In the genomic region with DNA sequence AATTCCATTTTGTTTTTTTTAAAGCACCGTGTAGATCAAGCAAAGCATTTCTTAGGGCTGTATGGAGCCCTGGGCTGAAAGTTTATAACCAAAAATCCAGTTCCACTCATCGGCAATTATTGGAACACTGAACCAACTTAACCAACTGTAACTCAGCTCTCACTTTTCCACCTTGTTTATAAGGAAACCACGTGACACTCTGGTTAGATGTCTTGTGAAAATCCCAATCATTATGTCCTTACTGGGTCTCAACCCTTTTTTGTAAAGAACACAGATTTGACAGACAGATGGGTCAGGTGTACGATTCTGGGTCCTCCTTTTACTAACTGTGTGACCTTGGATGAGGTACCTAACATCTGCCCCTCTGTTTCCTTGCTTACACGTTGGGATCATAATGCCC, we compare ENCODE assay signal across 27 cellular contexts. TPM values are rescaled to one million over a fixed set of nuclear protein-coding genes. Genes with fewer than 3 reads are reported as not detected.
A peak's percentile ranks its signal among the peaks of the same experiment; 100 is the strongest.
DNase-seq lines count a peak whose midpoint lies in the region; ATAC-seq, FAIRE-seq and TF ChIP-seq lines count a peak whose summit lies in the region.
"Had no signal": no experiment of that assay in that cellular context is flagged by ENCODE, and none has a peak within 500 bp of the region (broad histone marks: within the 10 kb centered on the region; RNA-seq: fewer than 3 reads in every experiment).

No MANE protein-coding gene starts in this region.

- no peak for ATAC-seq in HepG2
- ATAC-seq in right lobe of liver: no peak
- no peak for ATAC-seq in GM12878
- ATAC-seq in naive B cell (ENCODE audit: low read depth in 2 of 2): no peak
- ATAC-seq in activated CD8-positive, alpha-beta T cell treated with anti-CD3 and anti-CD28 coated beads, Interleukin-2, amount 10 ng/mL, durations not matched to agents 7 days and 5 days: no peak
- no peak for ATAC-seq in sciatic nerve

- CTCF ChIA-PET in HepG2 (lab: Yijun Ruan, JAX; ENCODE audit: low intra/inter-chr PET ratio, low total read pairs): no interaction called here
- CTCF ChIA-PET in GM12878 (lab: Yijun Ruan, JAX): interaction anchor here (1.4 to 2.3 kb wide), 2 partner anchors 24 to 75 kb away, joined by 4 to 5 read pairs; no protein-coding TSS in a partner anchor
- CTCF ChIA-PET in activated CD8-positive, alpha-beta T cell treated with anti-CD3 and anti-CD28 coated beads, Interleukin-2, amount 10 ng/mL, durations not matched to agents 7 days and 5 days (lab: Charles Lee): no interaction called here

- no peaks in the 10 kb centered on the region for H3K9me3 Mint-ChIP-seq in naive B cell
- H3K9me3 Mint-ChIP-seq in activated CD8-positive, alpha-beta T cell treated with anti-CD3 and anti-CD28 coated beads, Interleukin-2, amount 10 ng/mL, durations not matched to agents 7 days and 5 days (ENCODE audit: insufficient read depth): no peaks in the 10 kb centered on the region
- H3K9me3 Mint-ChIP-seq: CD4-positive, alpha-beta T cell; CD8-positive, alpha-beta memory T cell had no signal

- SMC1A ChIA-PET in GM12878 (lab: Charles Lee; ENCODE audit: uncharacterized antibody, unreplicated experiment): interaction anchor here (1.9 kb wide), 1 partner anchor 11 kb away, joined by 8 read pairs; no protein-coding TSS in a partner anchor

- 19% methylated on average over 5 of the region's 5 CpGs for WGBS in HepG2 (ENCODE audit: low lambda C conversion rate)
- WGBS in right lobe of liver (ENCODE audit: insufficient coverage, low coverage, low lambda C conversion rate, missing lambda C conversion rate): 49% methylated on average over 5 of the region's 5 CpGs
- 56% methylated on average over 5 of the region's 5 CpGs for WGBS in GM12878 (ENCODE audit: insufficient coverage, insufficient replicate concordance, low lambda C conversion rate, missing lambda C conversion rate)

- no peaks in the 10 kb centered on the region for H3K27me3 Mint-ChIP-seq in naive B cell
- H3K27me3 Mint-ChIP-seq in activated CD8-positive, alpha-beta T cell treated with anti-CD3 and anti-CD28 coated beads, Interleukin-2, amount 10 ng/mL, durations not matched to agents 7 days and 5 days (ENCODE audit: low read depth): peaks cover 55% of the 10 kb centered on the region

- H3K4me3 ChIP-seq in HepG2 (replicated peaks in 1 of 3; ENCODE audit: insufficient read depth in 1 of 3, low read depth in 2 of 3, low read length in 3 of 3) (no peak overlapping the region), right lobe of liver (no peak overlapping the region), GM12878 (no peak overlapping the region)
- H3K4me3 ChIP-seq: BLaER1 treated with 17β-estradiol and CSF1 and Interleukin-3, amounts not matched to agents 10 nM and 100 nM had no signal

- H3K79me2 ChIP-seq in HepG2 (ENCODE audit: insufficient read depth, low read length) (no peaks in the 10 kb centered on the region), GM12878 (ENCODE audit: control insufficient read depth, insufficient read depth, low read length) (no peaks in the 10 kb centered on the region)

- POLR2A ChIA-PET in HepG2 (lab: Yijun Ruan, JAX) (no interaction called here), GM12878 (lab: Charles Lee) (interaction anchor here (0.7 kb wide), 1 partner anchor 12 kb away, joined by 3 read pairs; no protein-coding TSS in a partner anchor)
- POLR2A ChIA-PET in activated CD8-positive, alpha-beta T cell treated with anti-CD3 and anti-CD28 coated beads, Interleukin-2, amount 10 ng/mL, durations not matched to agents 7 days and 5 days (lab: Charles Lee): no interaction called here

- TF ChIP-seq CTCF in HepG2 (CRISPR knock-in tag; IDR thresholded peaks at IDR 0.05): no peak
- no peak for TF ChIP-seq CTCF in right lobe of liver (IDR thresholded peaks at IDR 0.05)
- TF ChIP-seq CTCF in GM12878 (IDR thresholded peaks at IDR 0.05 in 2 of 3, conservative IDR thresholded peaks at IDR 0.05 in 1 of 3; ENCODE audit: control insufficient read depth in 2 of 3, extremely low read depth in 1 of 3, insufficient read depth in 1 of 3, low read depth in 3 of 3, low read length in 3 of 3): no peak

- H2AFZ ChIP-seq in HepG2 (ENCODE audit: low read length) (no peak overlapping the region), GM12878 (ENCODE audit: control insufficient read depth, low read depth, low read length) (no peak overlapping the region)

- RAD21 ChIA-PET in GM12878 (lab: Charles Lee; ENCODE audit: unreplicated experiment): no interaction called here

- H4K20me1 ChIP-seq in HepG2 (ENCODE audit: insufficient read depth, low read length): no peaks in the 10 kb centered on the region
- H4K20me1 ChIP-seq in GM12878 (ENCODE audit: control insufficient read depth, insufficient read depth): no peaks in the 10 kb centered on the region
- H4K20me1 ChIP-seq: BLaER1 treated with 17β-estradiol and CSF1 and Interleukin-3, amounts not matched to agents 10 nM and 100 nM had no signal

- H3K4me2 ChIP-seq in HepG2 (ENCODE audit: low read depth, low read length) (no peak overlapping the region), GM12878 (ENCODE audit: control insufficient read depth, insufficient read depth) (no peak overlapping the region)

- peak overlapping the region in 2 of 8 donors; percentile 71 to 80 for H3K4me3 Mint-ChIP-seq in naive B cell
- no peak overlapping the region for H3K4me3 Mint-ChIP-seq in activated CD8-positive, alpha-beta T cell treated with anti-CD3 and anti-CD28 coated beads, Interleukin-2, amount 10 ng/mL, durations not matched to agents 7 days and 5 days
- H3K4me3 Mint-ChIP-seq: CD4-positive, alpha-beta T cell; CD8-positive, alpha-beta memory T cell had no signal

- peaks cover 82 to 94% (median 86%) of the 10 kb centered on the region in 3 donors for H3K4me1 Mint-ChIP-seq in naive B cell
- H3K4me1 Mint-ChIP-seq in activated CD8-positive, alpha-beta T cell treated with anti-CD3 and anti-CD28 coated beads, Interleukin-2, amount 10 ng/mL, durations not matched to agents 7 days and 5 days (ENCODE audit: low read depth): peaks cover 22% of the 10 kb centered on the region

- H3K27ac ChIP-seq in HepG2 (ENCODE audit: extremely low read length, insufficient read depth, low read length) (no peak overlapping the region), right lobe of liver (no peak overlapping the region), GM12878 (ENCODE audit: control insufficient read depth, insufficient read depth) (no peak overlapping the region)
- H3K27ac ChIP-seq: BLaER1 treated with 17β-estradiol and CSF1 and Interleukin-3, amounts not matched to agents 10 nM and 100 nM; C4-2B had no signal

- TF ChIP-seq EP300 in HepG2 (IDR thresholded peaks at IDR 0.05; ENCODE audit: low read depth in 2 of 2, low read length in 2 of 2) (no peak), HepG2 (CRISPR knock-in tag; IDR thresholded peaks at IDR 0.05; ENCODE audit: borderline replicate concordance) (no peak), GM12878 (IDR thresholded peaks at IDR 0.05; ENCODE audit: borderline replicate concordance in 1 of 2, control insufficient read depth in 1 of 2, low read depth in 2 of 2, low read length in 2 of 2) (no peak)

- intact Hi-C loops in HepG2 (cut with micrococcal nuclease; ENCODE audit: unreplicated experiment) (no loop called here), right lobe of liver (cut with DNase I) (no loop called here), GM12878 (cut with micrococcal nuclease; ENCODE audit: unreplicated experiment) (no loop called here), sciatic nerve (cut with DNase I) (no loop called here)

- H3K27me3 ChIP-seq in HepG2 (ENCODE audit: control insufficient read depth in 1 of 2, insufficient read depth in 2 of 2, low read length in 2 of 2): peaks cover 2 to 28% of the 10 kb centered on the region in 2 experiments; a peak in 4 of 5 replicates
- H3K27me3 ChIP-seq in right lobe of liver: no peaks in the 10 kb centered on the region
- H3K27me3 ChIP-seq in GM12878 (replicated peaks in 1 of 2; ENCODE audit: control insufficient read depth in 2 of 2, insufficient read depth in 2 of 2, low read length in 1 of 2): no peaks in the 10 kb centered on the region

- in situ Hi-C loops in HepG2 (cut with HindIII; ENCODE audit: extremely low pct_ligation_motif_present, low pct_unique_long_range_greater_than_20kb): no loop called here
- in situ Hi-C loops in GM12878 (cut with MboI): no loop called here

- BruUV-seq in HepG2 (replicated peaks; lab: Mats Ljungman, UMichigan) (no TSS peak), GM12878 (replicated peaks; lab: Mats Ljungman, UMichigan) (no TSS peak)

- peak overlapping the region in 4 of 6 donors; percentile 4 to 94 (median 51) for H3K27ac Mint-ChIP-seq in naive B cell
- no peak overlapping the region for H3K27ac Mint-ChIP-seq in activated CD8-positive, alpha-beta T cell treated with anti-CD3 and anti-CD28 coated beads, Interleukin-2, amount 10 ng/mL, durations not matched to agents 7 days and 5 days
- H3K27ac Mint-ChIP-seq: CD4-positive, alpha-beta T cell; CD8-positive, alpha-beta memory T cell had no signal

- no peak for DNase-seq in HepG2 (ENCODE audit: low spot score)
- DNase-seq in right lobe of liver: no peak
- DNase-seq in GM18507 (ENCODE audit: extremely low spot score, insufficient read length, low read depth): no peak
- no peak for DNase-seq in GM12878 (ENCODE audit: low read depth, low spot score)
- DNase-seq in naive B cell: no peak
- DNase-seq in activated CD8-positive, alpha-beta T cell treated with anti-CD3 and anti-CD28 coated beads, Interleukin-2, amount 10 ng/mL, durations not matched to agents 7 days and 5 days: no peak
- DNase-seq in mesenteric fat pad (ENCODE audit: low spot score): no peak
- DNase-seq in sciatic nerve (ENCODE audit: low spot score): no peak
- DNase-seq: 8988T; ACHN; CD4-positive, alpha-beta T cell; CD8-positive, alpha-beta memory T cell; COR-L47; DMS 273 treated with DMSO at 0.1 percent for 48 hours; DMS153; DMS79; DND-41; EL; GDM1 had no signal

- H3K4me1 ChIP-seq in HepG2 (ENCODE audit: insufficient read depth, low read length): peaks cover 11% of the 10 kb centered on the region; the same call in 1 of the 2 replicates
- H3K4me1 ChIP-seq in right lobe of liver: no peaks in the 10 kb centered on the region
- peaks cover 41% of the 10 kb centered on the region for H3K4me1 ChIP-seq in GM12878 (ENCODE audit: control insufficient read depth, insufficient read depth, low read length)

- H3K9ac ChIP-seq in HepG2 (ENCODE audit: insufficient read depth, low read depth, low read length): no peak overlapping the region
- H3K9ac ChIP-seq in GM12878 (ENCODE audit: control insufficient read depth, insufficient read depth, low read length): no peak overlapping the region
- H3K9ac ChIP-seq: BLaER1 treated with 17β-estradiol and CSF1 and Interleukin-3, amounts not matched to agents 10 nM and 100 nM had no signal

- no peaks in the 10 kb centered on the region for H3K9me3 ChIP-seq in HepG2 (ENCODE audit: low read length)
- no peaks in the 10 kb centered on the region for H3K9me3 ChIP-seq in right lobe of liver
- H3K9me3 ChIP-seq in GM12878 (replicated peaks; ENCODE audit: control insufficient read depth, insufficient read depth, low read length): no peaks in the 10 kb centered on the region

- H3K36me3 Mint-ChIP-seq in naive B cell: no peaks in the 10 kb centered on the region
- no peaks in the 10 kb centered on the region for H3K36me3 Mint-ChIP-seq in activated CD8-positive, alpha-beta T cell treated with anti-CD3 and anti-CD28 coated beads, Interleukin-2, amount 10 ng/mL, durations not matched to agents 7 days and 5 days (ENCODE audit: low read depth)
- H3K36me3 Mint-ChIP-seq: CD8-positive, alpha-beta memory T cell had no signal

- TF ChIP-seq POLR2A in HepG2 (IDR thresholded peaks at IDR 0.05; ENCODE audit: insufficient read depth in 1 of 2, low read depth in 2 of 2, low read length in 2 of 2): no peak
- no peak for TF ChIP-seq POLR2A in right lobe of liver (IDR thresholded peaks at IDR 0.05)
- no peak for TF ChIP-seq POLR2A in GM12878 (IDR thresholded peaks at IDR 0.05; ENCODE audit: low read depth, low read length)

- no peaks in the 10 kb centered on the region for H3K36me3 ChIP-seq in HepG2 (replicated peaks in 1 of 2; ENCODE audit: control insufficient read depth in 1 of 2, insufficient read depth in 2 of 2, low read length in 2 of 2)
- no peaks in the 10 kb centered on the region for H3K36me3 ChIP-seq in right lobe of liver
- H3K36me3 ChIP-seq in GM12878 (ENCODE audit: control insufficient read depth in 2 of 2, insufficient read depth in 2 of 2, low read length in 1 of 2): no peaks in the 10 kb centered on the region
- H3K36me3 ChIP-seq: BLaER1 treated with 17β-estradiol and CSF1 and Interleukin-3, amounts not matched to agents 10 nM and 100 nM had no signal

- TF ChIP-seq RAD21 in HepG2 (CRISPR knock-in tag; IDR thresholded peaks at IDR 0.05) (no peak), GM12878 (IDR thresholded peaks at IDR 0.05; ENCODE audit: insufficient read depth, low read depth, low read length) (no peak)

- FAIRE-seq in HepG2 (lab: Jason Lieb, UNC): no peak
- FAIRE-seq in GM18507 (lab: Jason Lieb, UNC): peak; percentile 21
- FAIRE-seq in GM12878 (lab: Jason Lieb, UNC): no peak
- FAIRE-seq: A204.1 had no signal

RNA-seq across cellular contexts. Expression of a gene that starts 6.2 kb away (rescaled TPM):
- total RNA-seq in HepG2 (2016; rRNA removed; fragmentation: Illumina TruSeq; extraction: Trizol) (not detected in 2 replicates), right lobe of liver (1 to 10 TPM in 5 of 6 experiments, under 1 TPM in 1; 0.62 to 4.8 (median 3.2) TPM), GM12878 (2014; rRNA removed) (0.17 TPM in 1 of 2 replicates, not detected in the other), GM12878 (2014; rRNA removed; fragmentation: Illumina TruSeq; extraction: Trizol) (not detected in 2 replicates), GM12878 (2021) (not detected in 2 replicates), mesenteric fat pad (5.5 TPM), sciatic nerve (1.3 TPM)
- not detected in 2 replicates for total RNA-seq in HepG2 (2016; cell fraction: cytosol; rRNA removed; fragmentation: Illumina TruSeq; extraction: Trizol; ENCODE audit: low read depth)
- not detected in 2 replicates for total RNA-seq in HepG2 (2016; cell fraction: insoluble cytoplasmic fraction; rRNA removed; fragmentation: Illumina TruSeq; extraction: Trizol)
- not detected in 2 replicates for total RNA-seq in HepG2 (2016; cell fraction: membrane; rRNA removed; fragmentation: Illumina TruSeq; extraction: Trizol)
- total RNA-seq in HepG2 (2016; cell fraction: nucleus; rRNA removed; fragmentation: Illumina TruSeq; extraction: Trizol): not detected in 2 replicates
- polyA plus RNA-seq in HepG2 (2011; rRNA removed) (not detected in 2 replicates), GM12878 (2011; rRNA removed) (0.10 TPM in 1 of 2 replicates, not detected in the other), GM12878 (2014; fragmentation: Illumina TruSeq; extraction: Trizol) (0.19 TPM in 1 of 2 replicates, not detected in the other), GM12878 (2014; fragmentation: Nextera tagmentation; extraction: Ambion mirVana) (not detected), GM12878 (2014; rRNA removed) (not detected in 2 replicates), GM12878 (2016; fragmentation: Nextera tagmentation; extraction: Ambion mirVana) (not detected), naive B cell (ENCODE audit: low read depth in 6 of 6) (not detected)
- polyA plus RNA-seq in HepG2 (2011; cell fraction: cytosol; rRNA removed): 0.06 TPM in 1 of 2 replicates, not detected in the other
- polyA plus RNA-seq in HepG2 (2011; cell fraction: nucleus; rRNA removed): not detected in 2 replicates
- not detected in 2 replicates for polyA plus RNA-seq in HepG2 (2012)
- not detected in 2 replicates for polyA plus RNA-seq in HepG2 (2016; cell fraction: cytosol; fragmentation: Illumina TruSeq; extraction: Trizol; ENCODE audit: low read depth)
- not detected in 2 replicates for polyA plus RNA-seq in HepG2 (2016; cell fraction: insoluble cytoplasmic fraction; fragmentation: Illumina TruSeq; extraction: Trizol; ENCODE audit: low read depth)
- polyA plus RNA-seq in HepG2 (2016; cell fraction: membrane; fragmentation: Illumina TruSeq; extraction: Trizol; ENCODE audit: low read depth): not detected in 2 replicates
- not detected in 2 replicates for polyA plus RNA-seq in HepG2 (2016; cell fraction: nucleus; fragmentation: Illumina TruSeq; extraction: Trizol; ENCODE audit: insufficient read depth, low read depth)
- polyA minus RNA-seq in HepG2 (2011; rRNA and poly(A)+ RNA removed; ENCODE audit: low replicate concordance): not detected in 2 replicates
- polyA minus RNA-seq in HepG2 (2011; cell fraction: cytosol; rRNA and poly(A)+ RNA removed): not detected in 2 replicates
- polyA minus RNA-seq in HepG2 (2011; cell fraction: nucleus; rRNA and poly(A)+ RNA removed): not detected in 2 replicates
- total RNA-seq in GM12878 (2013; cell fraction: nucleolus; rRNA removed): not detected in 2 replicates
- polyA plus RNA-seq in GM12878 (2011; ENCODE audit: low read depth): not detected
- 0.36 and 0.38 TPM in 2 replicates for polyA plus RNA-seq in GM12878 (2011; cell fraction: cytosol; rRNA removed)
- 0.28 TPM in 1 of 2 replicates, not detected in the other for polyA plus RNA-seq in GM12878 (2011; cell fraction: nucleus; rRNA removed)
- polyA plus RNA-seq in GM12878 (2012): 0.10 TPM in 1 of 2 replicates, not detected in the other
- not detected in 2 replicates for polyA minus RNA-seq in GM12878 (2011; rRNA and poly(A)+ RNA removed)
- polyA minus RNA-seq in GM12878 (2011; cell fraction: cytosol; rRNA and poly(A)+ RNA removed): not detected in 2 replicates
- not detected in 2 replicates for polyA minus RNA-seq in GM12878 (2011; cell fraction: nucleus; rRNA and poly(A)+ RNA removed)
- total RNA-seq in activated CD8-positive, alpha-beta T cell treated with anti-CD3 and anti-CD28 coated beads, Interleukin-2, amount 10 ng/mL, durations not matched to agents 7 days and 5 days: not detected
- total RNA-seq: A673; CD4-positive, alpha-beta T cell; CD8-positive, alpha-beta memory T cell; Daoy; G401 had no signal
- polyA plus RNA-seq: AG04450; BJ; CD8-positive, alpha-beta memory T cell had no signal

RNA-seq across cellular contexts. Expression of a gene that starts 43.1 kb away (rescaled TPM):
- total RNA-seq in HepG2 (2016; rRNA removed; fragmentation: Illumina TruSeq; extraction: Trizol): not detected in 2 replicates
- not detected in 2 replicates for total RNA-seq in HepG2 (2016; cell fraction: cytosol; rRNA removed; fragmentation: Illumina TruSeq; extraction: Trizol; ENCODE audit: low read depth)
- not detected in 2 replicates for total RNA-seq in HepG2 (2016; cell fraction: insoluble cytoplasmic fraction; rRNA removed; fragmentation: Illumina TruSeq; extraction: Trizol)
- total RNA-seq in HepG2 (2016; cell fraction: membrane; rRNA removed; fragmentation: Illumina TruSeq; extraction: Trizol): not detected in 2 replicates
- not detected in 2 replicates for total RNA-seq in HepG2 (2016; cell fraction: nucleus; rRNA removed; fragmentation: Illumina TruSeq; extraction: Trizol)
- not detected in 2 replicates for polyA plus RNA-seq in HepG2 (2011; rRNA removed)
- polyA plus RNA-seq in HepG2 (2011; cell fraction: cytosol; rRNA removed): not detected in 2 replicates
- polyA plus RNA-seq in HepG2 (2011; cell fraction: nucleus; rRNA removed): not detected in 2 replicates
- polyA plus RNA-seq in HepG2 (2012): not detected in 2 replicates
- polyA plus RNA-seq in HepG2 (2016; cell fraction: cytosol; fragmentation: Illumina TruSeq; extraction: Trizol; ENCODE audit: low read depth): not detected in 2 replicates
- polyA plus RNA-seq in HepG2 (2016; cell fraction: insoluble cytoplasmic fraction; fragmentation: Illumina TruSeq; extraction: Trizol; ENCODE audit: low read depth): not detected in 2 replicates
- polyA plus RNA-seq in HepG2 (2016; cell fraction: membrane; fragmentation: Illumina TruSeq; extraction: Trizol; ENCODE audit: low read depth): not detected in 2 replicates
- polyA plus RNA-seq in HepG2 (2016; cell fraction: nucleus; fragmentation: Illumina TruSeq; extraction: Trizol; ENCODE audit: insufficient read depth, low read depth): not detected in 2 replicates
- not detected in 2 replicates for polyA minus RNA-seq in HepG2 (2011; rRNA and poly(A)+ RNA removed; ENCODE audit: low replicate concordance)
- not detected in 2 replicates for polyA minus RNA-seq in HepG2 (2011; cell fraction: cytosol; rRNA and poly(A)+ RNA removed)
- not detected in 2 replicates for polyA minus RNA-seq in HepG2 (2011; cell fraction: nucleus; rRNA and poly(A)+ RNA removed)
- total RNA-seq in right lobe of liver: under 1 TPM in 1 of 6 experiments, not detected in 5; 0.10 TPM
- total RNA-seq in GM12878 (2013; cell fraction: nucleolus; rRNA removed): 0.17 and 0.34 TPM in 2 replicates
- total RNA-seq in GM12878 (2014; rRNA removed): 0.06 and 0.11 TPM in 2 replicates
- total RNA-seq in GM12878 (2014; rRNA removed; fragmentation: Illumina TruSeq; extraction: Trizol): 0.14 and 0.22 TPM in 2 replicates
- 0.13 and 0.27 TPM in 2 replicates for total RNA-seq in GM12878 (2021)
- not detected for polyA plus RNA-seq in GM12878 (2011; ENCODE audit: low read depth)
- 0.13 and 0.19 TPM in 2 replicates for polyA plus RNA-seq in GM12878 (2011; rRNA removed)
- polyA plus RNA-seq in GM12878 (2011; cell fraction: cytosol; rRNA removed): 0.15 and 0.21 TPM in 2 replicates
- polyA plus RNA-seq in GM12878 (2011; cell fraction: nucleus; rRNA removed): 0.04 and 0.10 TPM in 2 replicates
- 0.07 TPM in 1 of 2 replicates, not detected in the other for polyA plus RNA-seq in GM12878 (2012)
- polyA plus RNA-seq in GM12878 (2014; fragmentation: Illumina TruSeq; extraction: Trizol): 0.34 TPM in 1 of 2 replicates, not detected in the other
- under 1 TPM; 0.06 to 0.07 TPM for polyA plus RNA-seq in GM12878 (2014; fragmentation: Nextera tagmentation; extraction: Ambion mirVana)
- polyA plus RNA-seq in GM12878 (2014; rRNA removed): 0.38 TPM in 2 replicates
- polyA plus RNA-seq in GM12878 (2016; fragmentation: Nextera tagmentation; extraction: Ambion mirVana): not detected
- 0.10 TPM in 1 of 2 replicates, not detected in the other for polyA minus RNA-seq in GM12878 (2011; rRNA and poly(A)+ RNA removed)
- not detected in 2 replicates for polyA minus RNA-seq in GM12878 (2011; cell fraction: cytosol; rRNA and poly(A)+ RNA removed)
- 0.19 TPM in 1 of 2 replicates, not detected in the other for polyA minus RNA-seq in GM12878 (2011; cell fraction: nucleus; rRNA and poly(A)+ RNA removed)
- 1 to 10 TPM; 3.2 to 5.1 (median 4.0) TPM for polyA plus RNA-seq in naive B cell (ENCODE audit: low read depth in 6 of 6)
- total RNA-seq in activated CD8-positive, alpha-beta T cell treated with anti-CD3 and anti-CD28 coated beads, Interleukin-2, amount 10 ng/mL, durations not matched to agents 7 days and 5 days: not detected
- not detected for total RNA-seq in mesenteric fat pad
- total RNA-seq in sciatic nerve: not detected
- total RNA-seq: A673; CD4-positive, alpha-beta T cell; CD8-positive, alpha-beta memory T cell; Daoy; G401 had no signal
- polyA plus RNA-seq: AG04450; BJ; CD8-positive, alpha-beta memory T cell had no signal
